In genomic region chr20:38034108-38034649, GRCh38 we compare ENCODE assay signal across 8 cellular contexts. TPM values are rescaled to one million over a fixed set of nuclear protein-coding genes. Genes with fewer than 3 reads are reported as not detected.
DNase-seq lines count a peak whose midpoint lies in the region; ATAC-seq, FAIRE-seq and TF ChIP-seq lines count a peak whose summit lies in the region.

No MANE protein-coding gene starts in this region.

- H3K9me3 ChIP-seq in esophagus squamous epithelium = no peaks in the 10 kb centered on the region
- no peaks in the 10 kb centered on the region for H3K9me3 ChIP-seq in ovary

- no peak for DNase-seq in activated naive CD4-positive, alpha-beta T cell treated with anti-CD3 and anti-CD28 coated beads, Interleukin-2, amount 10 ng/mL, durations not matched to agents 7 days and 5 days
- no peak for DNase-seq in activated naive CD4-positive, alpha-beta T cell treated with Interleukin-2 at 50 U/mL for 16 hours
- DNase-seq in RWPE1 (ENCODE audit: low spot score) (peak; percentile 39), esophagus squamous epithelium (lab: John Stamatoyannopoulos, UW) (no peak), ovary (no peak), H54 (ENCODE audit: insufficient read length, low spot score) (no peak)

- TF ChIP-seq POLR2A in esophagus squamous epithelium (IDR thresholded peaks at IDR 0.05) = no peak
- no peak for TF ChIP-seq POLR2A in ovary (IDR thresholded peaks at IDR 0.05)
- no peak for TF ChIP-seq POLR2A in H54 (IDR thresholded peaks at IDR 0.05; ENCODE audit: low read depth, low read length)

- H3K4me1 ChIP-seq in esophagus squamous epithelium (peaks cover 21 to 66% (median 40%) of the 10 kb centered on the region in 3 donors), ovary (ENCODE audit: insufficient read depth) (peaks cover 16% of the 10 kb centered on the region)

- intact Hi-C loops in esophagus squamous epithelium (cut with DNase I) = no loop called here
- intact Hi-C loops in ovary (cut with DNase I) = no loop called here

- H3K4me3 ChIP-seq in esophagus squamous epithelium (peak overlapping the region; percentile 76 to 96 (median 92)), ovary (peak overlapping the region; percentile 73)

- H3K27me3 Mint-ChIP-seq in activated naive CD4-positive, alpha-beta T cell treated with anti-CD3 and anti-CD28 coated beads, Interleukin-2, amount 10 ng/mL, durations not matched to agents 7 days and 5 days = peaks cover 5% of the 10 kb centered on the region

- no peak for ATAC-seq in HG02588 (IDR thresholded peaks at IDR 0.05; ENCODE audit: unreplicated experiment)
- ATAC-seq in HG02938 (IDR thresholded peaks at IDR 0.05; ENCODE audit: unreplicated experiment) = no peak

- no peaks in the 10 kb centered on the region for H3K27me3 ChIP-seq in esophagus squamous epithelium
- H3K27me3 ChIP-seq in ovary = no peaks in the 10 kb centered on the region

- H3K36me3 ChIP-seq in esophagus squamous epithelium (peaks cover 0 to 13% (median 0%) of the 10 kb centered on the region in 3 donors), ovary (no peaks in the 10 kb centered on the region)

- peak overlapping the region; percentile 86 for H3K27ac ChIP-seq in RWPE1
- H3K27ac ChIP-seq in esophagus squamous epithelium = peak overlapping the region; percentile 93 to 99 (median 98)
- peak overlapping the region; percentile 82 to 87 for H3K27ac ChIP-seq in ovary

- peaks cover 22% of the 10 kb centered on the region for H3K36me3 Mint-ChIP-seq in activated naive CD4-positive, alpha-beta T cell treated with anti-CD3 and anti-CD28 coated beads, Interleukin-2, amount 10 ng/mL, durations not matched to agents 7 days and 5 days

- no peak for TF ChIP-seq EP300 in ovary (IDR thresholded peaks at IDR 0.05)

- H3K4me3 Mint-ChIP-seq in activated naive CD4-positive, alpha-beta T cell treated with anti-CD3 and anti-CD28 coated beads, Interleukin-2, amount 10 ng/mL, durations not matched to agents 7 days and 5 days = peak overlapping the region; percentile 91

- no peaks in the 10 kb centered on the region for H3K9me3 Mint-ChIP-seq in activated naive CD4-positive, alpha-beta T cell treated with anti-CD3 and anti-CD28 coated beads, Interleukin-2, amount 10 ng/mL, durations not matched to agents 7 days and 5 days

- 8 to 10% methylated on average over 12 to 13 of the region's 14 CpGs for WGBS in esophagus squamous epithelium, 2 donors
- WGBS in ovary, 3 donors = 5 to 8% (median 8%) methylated on average over 14 of the region's 14 CpGs

- POLR2A ChIA-PET in RWPE1 (lab: Yijun Ruan, JAX; ENCODE audit: low non-redundant PET) = interaction anchor here (0.5 kb wide), 1 partner anchor 1055 kb away, joined by 7 read pairs; no protein-coding TSS in a partner anchor

- TF ChIP-seq CTCF in RWPE1 (conservative IDR thresholded peaks at IDR 0.05; ENCODE audit: low read depth) = no peak
- no peak for TF ChIP-seq CTCF in esophagus squamous epithelium (IDR thresholded peaks at IDR 0.05)
- TF ChIP-seq CTCF in ovary (IDR thresholded peaks at IDR 0.05) = no peak

- CTCF ChIA-PET in activated naive CD4-positive, alpha-beta T cell treated with anti-CD3 and anti-CD28 coated beads, Interleukin-2, amount 10 ng/mL, durations not matched to agents 7 days and 5 days (lab: Charles Lee) = interaction anchor here (0.8 to 1.4 kb wide), 4 partner anchors 15 to 401 kb away, joined by 3 to 5 read pairs (median 3); partner anchors contain the start of gene SNHG17
- CTCF ChIA-PET in RWPE1 (lab: Yijun Ruan, JAX) = interaction anchor here (0.7 kb wide), 2 partner anchors 119 to 842 kb away, joined by 3 read pairs; no protein-coding TSS in a partner anchor

- H3K4me1 Mint-ChIP-seq in activated naive CD4-positive, alpha-beta T cell treated with anti-CD3 and anti-CD28 coated beads, Interleukin-2, amount 10 ng/mL, durations not matched to agents 7 days and 5 days = peaks cover 63% of the 10 kb centered on the region

- H3K27ac Mint-ChIP-seq in activated naive CD4-positive, alpha-beta T cell treated with anti-CD3 and anti-CD28 coated beads, Interleukin-2, amount 10 ng/mL, durations not matched to agents 7 days and 5 days = peak overlapping the region; percentile 97

- FAIRE-seq in H54 (lab: Jason Lieb, UNC) = no peak

RNA-seq across cellular contexts. Expression of gene RPRD1B, which starts 0.6 kb away (rescaled TPM):
- 10 to 100 TPM; 15.2 to 25.9 (median 23.6) TPM for total RNA-seq in esophagus squamous epithelium
- total RNA-seq in ovary = 10 to 100 TPM; 21.8 to 45.3 (median 33.4) TPM
- polyA plus RNA-seq in ovary = 10 to 100 TPM; 12.1 to 36.3 TPM

RNA-seq across cellular contexts. Expression of gene TTI1, which starts 0.9 kb away (rescaled TPM):
- total RNA-seq in esophagus squamous epithelium = 10 to 100 TPM in 3 of 4 donors, 1 to 10 TPM in 1; 5.1 to 14.7 (median 10.5) TPM
- 10 to 100 TPM; 10.7 to 19.7 (median 16.3) TPM for total RNA-seq in ovary
- 10 to 100 TPM in 1 of 2 donors, 1 to 10 TPM in 1; 9.3 to 18.8 TPM for polyA plus RNA-seq in ovary
